ENCODE assay signal across 11 cellular contexts in genomic region chr6:111301914-111302313, GRCh38.
DNase-seq lines count a peak whose midpoint lies in the region; ATAC-seq, FAIRE-seq and TF ChIP-seq lines count a peak whose summit lies in the region.
"Had no signal": no experiment of that assay in that cellular context is flagged by ENCODE, and none has a peak within 500 bp of the region (broad histone marks: within the 10 kb centered on the region; RNA-seq: fewer than 3 reads in every experiment).

No MANE protein-coding gene starts in this region.

- no peaks in the 10 kb centered on the region for H3K9me3 Mint-ChIP-seq in endothelial cell (ENCODE audit: unreplicated experiment)
- peaks cover 4% of the 10 kb centered on the region for H3K9me3 Mint-ChIP-seq in activated T-cell treated with anti-CD3 and anti-CD28 coated beads, Interleukin-2, amount 50 U/mL, for 4 hours

- peak overlapping the region; percentile 9 for H3K4me3 Mint-ChIP-seq in endothelial cell (ENCODE audit: unreplicated experiment)
- H3K4me3 Mint-ChIP-seq in activated T-cell treated with anti-CD3 and anti-CD28 coated beads, Interleukin-2, amount 50 U/mL, for 4 hours, result no peak overlapping the region

- H3K4me1 Mint-ChIP-seq in endothelial cell (ENCODE audit: unreplicated experiment), result no peaks in the 10 kb centered on the region
- peaks cover 6% of the 10 kb centered on the region for H3K4me1 Mint-ChIP-seq in activated T-cell treated with anti-CD3 and anti-CD28 coated beads, Interleukin-2, amount 50 U/mL, for 4 hours (ENCODE audit: low read depth)

- DNase-seq in endothelial cell (ENCODE audit: low spot score) (no peak), GOT3 (lab: John Stamatoyannopoulos, UW) (no peak), frontal cortex (ENCODE audit: low spot score in 2 of 2) (no peak), D721Med (ENCODE audit: insufficient read length, low spot score) (no peak)
- DNase-seq in activated T-cell treated with anti-CD3 and anti-CD28 coated beads, Interleukin-2, amount 50 U/mL, for 4 hours, result no peak
- DNase-seq: activated T-cell treated with anti-CD3 and anti-CD28 coated beads, Interleukin-2, amount 50 U/mL, for 1 hour; stimulated activated CD4-positive, alpha-beta T cell treated with anti-CD3 and anti-CD28 coated beads, Interleukin-12 subunit alpha, Interleukin-12 subunit beta, amount 100 ng/mL, for 4 hours; stimulated activated naive CD4-positive, alpha-beta T cell treated with Interleukin-2 at 50 U/mL for 16 hours had no signal

- TF ChIP-seq CTCF in endothelial cell (IDR thresholded peaks at IDR 0.05; ENCODE audit: unreplicated experiment) (no peak), D721Med (IDR thresholded peaks at IDR 0.05; ENCODE audit: insufficient read depth, missing control alignments) (no peak)

- FAIRE-seq in frontal cortex (lab: Jason Lieb, UNC), result no peak
- FAIRE-seq in D721Med (lab: Jason Lieb, UNC), result no peak

- H3K27ac Mint-ChIP-seq in endothelial cell (ENCODE audit: unreplicated experiment), result no peak overlapping the region

- peak; percentile 77 for ATAC-seq in GM18498 (IDR thresholded peaks at IDR 0.05; ENCODE audit: unreplicated experiment)
- peak; percentile 69 for ATAC-seq in GM19395 (IDR thresholded peaks at IDR 0.05; ENCODE audit: unreplicated experiment)
- ATAC-seq in HG03139 (IDR thresholded peaks at IDR 0.05; ENCODE audit: unreplicated experiment), result peak; percentile 51
- no peak for ATAC-seq in activated T-cell treated with anti-CD3 and anti-CD28 coated beads, Interleukin-2, amount 50 U/mL, for 4 hours

- H3K36me3 Mint-ChIP-seq in endothelial cell (ENCODE audit: low read depth, unreplicated experiment), result peaks cover 27% of the 10 kb centered on the region
- H3K36me3 Mint-ChIP-seq in activated T-cell treated with anti-CD3 and anti-CD28 coated beads, Interleukin-2, amount 50 U/mL, for 4 hours (ENCODE audit: insufficient read depth), result peaks cover 34% of the 10 kb centered on the region

- peaks cover 3% of the 10 kb centered on the region for H3K27me3 Mint-ChIP-seq in endothelial cell (ENCODE audit: unreplicated experiment)
- no peaks in the 10 kb centered on the region for H3K27me3 Mint-ChIP-seq in activated T-cell treated with anti-CD3 and anti-CD28 coated beads, Interleukin-2, amount 50 U/mL, for 4 hours (ENCODE audit: low read depth)

Comparison
In these comparisons a context has a peak if more than half of its experiments do, and no peak if none do; other contexts are left out.
1. ATAC-seq: peak in GM18498 (single experiment), GM19395 (single experiment) and HG03139 (single experiment); none in activated T-cell treated with anti-CD3 and anti-CD28 coated beads, Interleukin-2, amount 50 U/mL, for 4 hours (0 of 2).